Comparison of ENCODE assay signal across 25 cellular contexts in the genomic region with DNA sequence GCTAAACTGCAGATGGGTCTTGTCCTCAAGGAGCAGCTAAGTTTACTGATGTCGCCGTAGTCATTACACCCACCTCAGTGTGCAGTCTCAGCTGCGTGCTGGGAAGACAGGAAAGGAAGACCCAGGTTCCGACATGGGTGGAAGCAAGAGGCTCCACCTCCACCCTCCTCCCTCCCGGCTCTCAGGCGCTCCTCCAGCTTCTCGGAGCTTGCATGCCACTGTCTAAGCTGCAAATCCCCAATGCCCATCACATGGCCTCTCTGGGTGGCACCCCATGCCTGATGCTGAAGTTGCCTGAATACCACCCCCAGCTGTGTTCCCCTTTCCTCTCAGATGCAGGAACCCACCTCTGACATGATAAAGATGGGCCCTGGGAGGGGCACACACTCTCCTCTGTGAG. TPM values are rescaled to one million over a fixed set of nuclear protein-coding genes. Genes with fewer than 3 reads are reported as not detected.
DNase-seq lines count a peak whose midpoint lies in the region; ATAC-seq, FAIRE-seq and TF ChIP-seq lines count a peak whose summit lies in the region.
"Had no signal": no experiment of that assay in that cellular context is flagged by ENCODE, and none has a peak within 500 bp of the region (broad histone marks: within the 10 kb centered on the region; RNA-seq: fewer than 3 reads in every experiment).

No MANE protein-coding gene starts in this region.

- 0 out of 22 replicates have a peak, but pooled peaks cover 0 to 3% (median 0%) of the 10 kb centered on the region in 11 experiments for H3K36me3 ChIP-seq in BLaER1 treated with 17β-estradiol and CSF1 and Interleukin-3, amounts not matched to agents 10 nM and 100 nM

- H3K27me3 ChIP-seq in BLaER1 treated with 17β-estradiol and CSF1 and Interleukin-3, amounts not matched to agents 10 nM and 100 nM, result peaks cover 0 to 34% (median 0%) of the 10 kb centered on the region in 11 experiments; a peak in 7 of 22 replicates
- H3K27me3 ChIP-seq: right lobe of liver had no signal

- peaks cover 18 to 27% (median 23%) of the 10 kb centered on the region in 11 experiments for H3K9me3 ChIP-seq in BLaER1 treated with 17β-estradiol and CSF1 and Interleukin-3, amounts not matched to agents 10 nM and 100 nM (replicated peaks in 1 of 11)
- H3K9me3 ChIP-seq: right lobe of liver had no signal

- H3K4me3 ChIP-seq in BLaER1 treated with 17β-estradiol and CSF1 and Interleukin-3, amounts not matched to agents 10 nM and 100 nM, result no peak overlapping the region
- H3K4me3 ChIP-seq: right lobe of liver had no signal

- no peaks in the 10 kb centered on the region for H4K20me1 ChIP-seq in BLaER1 treated with 17β-estradiol and CSF1 and Interleukin-3, amounts not matched to agents 10 nM and 100 nM

- H3K27ac ChIP-seq in BLaER1 treated with 17β-estradiol and CSF1 and Interleukin-3, amounts not matched to agents 10 nM and 100 nM, result 0 out of 22 replicates have a peak overlapping the region, but pooled peaks of 1 of the 11 experiments have one; percentile 24
- H3K27ac ChIP-seq in cingulate gyrus (ENCODE audit: low read depth, low read length), result peak overlapping the region; percentile 80
- H3K27ac ChIP-seq: right lobe of liver had no signal

- peaks cover 45 to 58% (median 50%) of the 10 kb centered on the region in 10 experiments for H3K4me1 ChIP-seq in BLaER1 treated with 17β-estradiol and CSF1 and Interleukin-3, amounts not matched to agents 10 nM and 100 nM

- DNase-seq in GM12892 (ENCODE audit: insufficient read length), result no peak
- DNase-seq in posterior vena cava (ENCODE audit: low spot score), result peak; percentile 71
- DNase-seq in RCC 7860 (ENCODE audit: low spot score), result no peak
- DNase-seq in NCI-H345 (lab: John Stamatoyannopoulos, UW), result no peak
- no peak for DNase-seq in activated CD4-positive, alpha-beta T cell treated with anti-CD3 and anti-CD28 coated beads for 48 hours
- DNase-seq: activated naive CD4-positive, alpha-beta T cell treated with anti-CD3 and anti-CD28 coated beads, Interleukin-2, amount 10 ng/mL, durations not matched to agents 7 days and 5 days; activated T-cell treated with anti-CD3 and anti-CD28 coated beads, Interleukin-2, amount 50 U/mL, for 72 hours; CD4-positive, alpha-beta memory T cell; cerebellar nuclear complex; DMS 273 treated with DMSO at 0.1 percent for 48 hours; effector memory CD4-positive, alpha-beta T cell; NCI-H1092 treated with DMSO at 0.1 percent for 48 hours; NCI-H2029 treated with DMSO at 0.1 percent for 48 hours; NCI-H446; PC-3; right lobe of liver; SHP77; stimulated activated CD4-positive, alpha-beta T cell treated with anti-CD3 and anti-CD28 coated beads, Interleukin-15, amount 100 ng/mL, for 24 hours; stimulated activated CD8-positive, alpha-beta memory T cell treated with anti-CD3 and anti-CD28 coated beads, Interleukin-4, amount 100 ng/mL, for 48 hours had no signal

- TF ChIP-seq POLR2A in GM12892 (IDR thresholded peaks at IDR 0.05; ENCODE audit: low read depth, low read length), result no peak

- intact Hi-C loops in posterior vena cava (cut with DNase I), result no loop called here

- H3K4me2 ChIP-seq in BLaER1 treated with 17β-estradiol and CSF1 and Interleukin-3, amounts not matched to agents 10 nM and 100 nM, result peak overlapping the region; percentile 77 to 98 (median 87)

- FAIRE-seq in GM12892 (lab: Jason Lieb, UNC) (peak; percentile 33), RCC 7860 (lab: Jason Lieb, UNC) (no peak)
- FAIRE-seq: frontal cortex, G401.6 had no signal

- H3K9ac ChIP-seq in BLaER1 treated with 17β-estradiol and CSF1 and Interleukin-3, amounts not matched to agents 10 nM and 100 nM, result no peak overlapping the region

- no peak for ATAC-seq in HG03378 (IDR thresholded peaks at IDR 0.05; ENCODE audit: unreplicated experiment)
- ATAC-seq: activated CD4-positive, CD25-positive, alpha-beta regulatory T cell treated with anti-CD3 and anti-CD28 coated beads, Interleukin-2, amount 50 U/mL, for 24 hours; activated T-cell treated with anti-CD3 and anti-CD28 coated beads, Interleukin-2, amount 50 U/mL, for 72 hours; PC-3; right lobe of liver had no signal

RNA-seq across cellular contexts. Expression of a gene that starts 58.5 kb away (rescaled TPM):
- polyA plus RNA-seq in GM12892 (2012; ENCODE audit: missing spikeins), result 47.5 TPM
- 100 to 1,000 TPM; 107 to 216 TPM for total RNA-seq in posterior vena cava
